Comparison of ENCODE assay signal across 13 cellular contexts in the genomic region with DNA sequence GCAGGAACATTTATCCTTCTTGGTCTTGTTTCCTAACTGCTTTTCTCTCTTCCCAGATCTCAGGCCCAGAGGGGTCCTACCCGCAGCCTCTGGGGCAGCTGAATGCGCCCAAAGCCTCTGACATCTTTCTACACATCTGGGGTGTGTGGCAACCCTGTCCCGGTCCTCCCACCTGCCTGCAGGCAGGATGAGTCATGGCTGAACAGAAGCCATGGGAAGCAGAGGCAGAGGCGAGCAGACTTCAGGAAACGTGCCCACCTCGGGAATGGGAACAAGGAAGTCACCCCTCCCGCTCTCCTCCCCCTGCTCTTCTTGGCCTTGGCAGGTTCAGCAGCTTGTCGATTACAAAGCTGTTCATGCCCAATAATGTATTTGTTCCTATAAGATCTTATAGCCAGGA. TPM values are rescaled to one million over a fixed set of nuclear protein-coding genes. Genes with fewer than 3 reads are reported as not detected.
DNase-seq lines count a peak whose midpoint lies in the region; ATAC-seq and TF ChIP-seq lines count a peak whose summit lies in the region.
"Had no signal": no experiment of that assay in that cellular context is flagged by ENCODE, and none has a peak within 500 bp of the region (broad histone marks: within the 10 kb centered on the region; RNA-seq: fewer than 3 reads in every experiment).

No MANE protein-coding gene starts in this region.

- H3K27me3 ChIP-seq in dorsolateral prefrontal cortex, result no peaks in the 10 kb centered on the region

- DNase-seq in NCI-H345 (lab: John Stamatoyannopoulos, UW), result peak; percentile 30
- no peak for DNase-seq in NCI-H345 treated with DMSO at 0.1 percent for 48 hours (lab: John Stamatoyannopoulos, UW; ENCODE audit: unreplicated experiment)
- DNase-seq in NCI-H226, result peak; percentile 61
- DNase-seq in epithelial cell of prostate (ENCODE audit: low read depth, low spot score), result peak; percentile 31
- peak; percentile 27 for DNase-seq in sciatic nerve (ENCODE audit: low spot score)
- DNase-seq in activated CD4-positive, alpha-beta T cell treated with anti-CD3 and anti-CD28 coated beads, Interleukin-2, amount 10 ng/mL, durations not matched to agents 24 days and 14 days, result no peak
- no peak for DNase-seq in dorsolateral prefrontal cortex
- DNase-seq: activated CD8-positive, alpha-beta memory T cell treated with anti-CD3 and anti-CD28 coated beads for 24 hours; activated naive CD8-positive, alpha-beta T cell treated with anti-CD3 and anti-CD28 coated beads for 36 hours; DMS79; NCI-H1105 treated with DMSO at 0.1 percent for 48 hours had no signal

- H3K9me3 Mint-ChIP-seq in activated CD4-positive, alpha-beta T cell treated with anti-CD3 and anti-CD28 coated beads, Interleukin-2, amount 10 ng/mL, durations not matched to agents 24 days and 14 days, result no peaks in the 10 kb centered on the region

- no peak for ATAC-seq in sciatic nerve
- no peak for ATAC-seq in GM19395 (IDR thresholded peaks at IDR 0.05; ENCODE audit: unreplicated experiment)

- H3K27ac ChIP-seq in epithelial cell of prostate, result peak overlapping the region; percentile 23
- peak overlapping the region in 2 of 59 donors; percentile 22 to 24 for H3K27ac ChIP-seq in dorsolateral prefrontal cortex

- no peak overlapping the region for H3K4me3 Mint-ChIP-seq in activated CD4-positive, alpha-beta T cell treated with anti-CD3 and anti-CD28 coated beads, Interleukin-2, amount 10 ng/mL, durations not matched to agents 24 days and 14 days
- H3K4me3 Mint-ChIP-seq: activated naive CD8-positive, alpha-beta T cell treated with anti-CD3 and anti-CD28 coated beads for 36 hours had no signal

- no peak overlapping the region for H3K4me3 ChIP-seq in dorsolateral prefrontal cortex

- TF ChIP-seq CTCF in dorsolateral prefrontal cortex (IDR thresholded peaks at IDR 0.05 in 54 of 56, conservative IDR thresholded peaks at IDR 0.05 in 2 of 56; ENCODE audit: low read depth in 1 of 56, partially characterized antibody in 56 of 56), result no peak

- H3K36me3 Mint-ChIP-seq in activated CD4-positive, alpha-beta T cell treated with anti-CD3 and anti-CD28 coated beads, Interleukin-2, amount 10 ng/mL, durations not matched to agents 24 days and 14 days (ENCODE audit: low read depth), result no peaks in the 10 kb centered on the region
- H3K36me3 Mint-ChIP-seq: activated naive CD8-positive, alpha-beta T cell treated with anti-CD3 and anti-CD28 coated beads for 36 hours had no signal

- H3K27me3 Mint-ChIP-seq in activated CD4-positive, alpha-beta T cell treated with anti-CD3 and anti-CD28 coated beads, Interleukin-2, amount 10 ng/mL, durations not matched to agents 24 days and 14 days, result peaks cover 14% of the 10 kb centered on the region

- H3K4me1 Mint-ChIP-seq in activated CD4-positive, alpha-beta T cell treated with anti-CD3 and anti-CD28 coated beads, Interleukin-2, amount 10 ng/mL, durations not matched to agents 24 days and 14 days, result no peaks in the 10 kb centered on the region
- H3K4me1 Mint-ChIP-seq: activated naive CD8-positive, alpha-beta T cell treated with anti-CD3 and anti-CD28 coated beads for 36 hours had no signal

- intact Hi-C loops in sciatic nerve (cut with DNase I) (no loop called here), dorsolateral prefrontal cortex (cut with DNase I) (no loop called here)
- intact Hi-C loops in activated CD4-positive, alpha-beta T cell treated with anti-CD3 and anti-CD28 coated beads, Interleukin-2, amount 10 ng/mL, durations not matched to agents 24 days and 14 days (cut with micrococcal nuclease), result loop anchor here (5.0 kb wide), 1 partner anchor 64 kb away; no protein-coding TSS in a partner anchor

- no peak overlapping the region for H3K27ac Mint-ChIP-seq in activated CD4-positive, alpha-beta T cell treated with anti-CD3 and anti-CD28 coated beads, Interleukin-2, amount 10 ng/mL, durations not matched to agents 24 days and 14 days
- H3K27ac Mint-ChIP-seq: activated naive CD8-positive, alpha-beta T cell treated with anti-CD3 and anti-CD28 coated beads for 36 hours had no signal

RNA-seq across cellular contexts. Expression of a gene that starts 10.6 kb away (rescaled TPM):
- total RNA-seq in sciatic nerve (0.94 TPM), dorsolateral prefrontal cortex (10 to 100 TPM; 16.9 to 84.7 (median 42.5) TPM)
- total RNA-seq in activated CD4-positive, alpha-beta T cell treated with anti-CD3 and anti-CD28 coated beads, Interleukin-2, amount 10 ng/mL, durations not matched to agents 24 days and 14 days, result not detected in 2 replicates
- total RNA-seq: activated naive CD8-positive, alpha-beta T cell treated with anti-CD3 and anti-CD28 coated beads for 36 hours; T-helper 1 cell treated with Interleukin-12 subunit alpha and Interleukin-12 subunit beta and Interleukin-4 antibody, amounts not matched to agents 30 ng/mL and 1 ng/mL, for 36 hours had no signal

Comparison
In these comparisons a context has a peak if more than half of its experiments do, and no peak if none do; other contexts are left out.
1. DNase-seq: peak in NCI-H345 (single experiment), NCI-H226 (single experiment), epithelial cell of prostate (single experiment) and sciatic nerve (single experiment); none in NCI-H345 treated with DMSO at 0.1 percent for 48 hours (single experiment), activated CD4-positive, alpha-beta T cell treated with anti-CD3 and anti-CD28 coated beads, Interleukin-2, amount 10 ng/mL, durations not matched to agents 24 days and 14 days (single experiment) and dorsolateral prefrontal cortex (0 of 10).